Comparison of ENCODE assay signal across 1 cellular context in the genomic region with DNA sequence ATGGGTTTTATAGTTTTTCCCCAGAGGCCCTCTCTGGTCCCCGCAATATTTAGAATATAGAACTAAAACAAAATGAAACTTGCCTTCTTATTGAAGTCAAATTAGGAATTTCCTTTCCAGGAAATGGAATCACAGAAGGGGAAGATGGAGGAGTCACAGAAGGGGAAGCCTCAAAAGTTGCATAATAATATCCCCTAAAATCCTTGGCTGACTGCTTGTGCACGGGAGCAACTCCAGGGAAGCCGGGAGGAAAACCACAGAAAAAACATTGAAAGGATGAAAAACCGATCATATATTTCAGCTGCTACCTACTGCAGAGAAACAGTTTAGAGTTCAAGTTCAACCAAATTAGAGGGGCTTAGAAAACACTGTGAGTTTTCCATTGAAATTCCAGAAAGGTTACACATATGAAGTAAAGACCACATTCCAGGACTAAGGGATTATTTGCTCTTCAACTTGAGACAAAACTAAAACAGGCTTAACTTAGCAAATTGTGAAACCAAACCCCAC.
TF ChIP-seq lines count a peak whose summit lies in the region.

No MANE protein-coding gene starts in this region.

TF ChIP-seq in IMR-90, 13 proteins besides CTCF, POLR2A, EP300 and RAD21 (continued from another document):
- no peak for TF ChIP-seq MXI1 (IDR thresholded peaks at IDR 0.05; ENCODE audit: borderline replicate concordance, low read depth, low read length)
- TF ChIP-seq, protein P1, sequence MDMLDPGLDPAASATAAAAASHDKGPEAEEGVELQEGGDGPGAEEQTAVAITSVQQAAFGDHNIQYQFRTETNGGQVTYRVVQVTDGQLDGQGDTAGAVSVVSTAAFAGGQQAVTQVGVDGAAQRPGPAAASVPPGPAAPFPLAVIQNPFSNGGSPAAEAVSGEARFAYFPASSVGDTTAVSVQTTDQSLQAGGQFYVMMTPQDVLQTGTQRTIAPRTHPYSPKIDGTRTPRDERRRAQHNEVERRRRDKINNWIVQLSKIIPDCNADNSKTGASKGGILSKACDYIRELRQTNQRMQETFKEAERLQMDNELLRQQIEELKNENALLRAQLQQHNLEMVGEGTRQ (IDR thresholded peaks at IDR 0.05; ENCODE audit: low read depth, low read length) = no peak
- no peak for TF ChIP-seq SMC3 (IDR thresholded peaks at IDR 0.05; ENCODE audit: low read depth, low read length)
- TF ChIP-seq, protein P2, sequence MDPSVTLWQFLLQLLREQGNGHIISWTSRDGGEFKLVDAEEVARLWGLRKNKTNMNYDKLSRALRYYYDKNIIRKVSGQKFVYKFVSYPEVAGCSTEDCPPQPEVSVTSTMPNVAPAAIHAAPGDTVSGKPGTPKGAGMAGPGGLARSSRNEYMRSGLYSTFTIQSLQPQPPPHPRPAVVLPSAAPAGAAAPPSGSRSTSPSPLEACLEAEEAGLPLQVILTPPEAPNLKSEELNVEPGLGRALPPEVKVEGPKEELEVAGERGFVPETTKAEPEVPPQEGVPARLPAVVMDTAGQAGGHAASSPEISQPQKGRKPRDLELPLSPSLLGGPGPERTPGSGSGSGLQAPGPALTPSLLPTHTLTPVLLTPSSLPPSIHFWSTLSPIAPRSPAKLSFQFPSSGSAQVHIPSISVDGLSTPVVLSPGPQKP (IDR thresholded peaks at IDR 0.05; ENCODE audit: borderline replicate concordance, low read depth, low read length) = no peak
- TF ChIP-seq CHD1 (IDR thresholded peaks at IDR 0.05; ENCODE audit: low read depth, low read length) = no peak
- TF ChIP-seq MAFK (IDR thresholded peaks at IDR 0.05; ENCODE audit: low read depth, low read length) = no peak
- no peak for TF ChIP-seq NFE2L2 (IDR thresholded peaks at IDR 0.05; ENCODE audit: low read depth, low read length)
- TF ChIP-seq RCOR1 (IDR thresholded peaks at IDR 0.05; ENCODE audit: insufficient replicate concordance, low read length) = no peak
- TF ChIP-seq BHLHE40 (IDR thresholded peaks at IDR 0.05; ENCODE audit: low read depth, low read length) = no peak
- TF ChIP-seq FOS (IDR thresholded peaks at IDR 0.05; ENCODE audit: low read depth, low read length) = no peak
